Comparison of ENCODE assay signal across 8 cellular contexts in the genomic region with DNA sequence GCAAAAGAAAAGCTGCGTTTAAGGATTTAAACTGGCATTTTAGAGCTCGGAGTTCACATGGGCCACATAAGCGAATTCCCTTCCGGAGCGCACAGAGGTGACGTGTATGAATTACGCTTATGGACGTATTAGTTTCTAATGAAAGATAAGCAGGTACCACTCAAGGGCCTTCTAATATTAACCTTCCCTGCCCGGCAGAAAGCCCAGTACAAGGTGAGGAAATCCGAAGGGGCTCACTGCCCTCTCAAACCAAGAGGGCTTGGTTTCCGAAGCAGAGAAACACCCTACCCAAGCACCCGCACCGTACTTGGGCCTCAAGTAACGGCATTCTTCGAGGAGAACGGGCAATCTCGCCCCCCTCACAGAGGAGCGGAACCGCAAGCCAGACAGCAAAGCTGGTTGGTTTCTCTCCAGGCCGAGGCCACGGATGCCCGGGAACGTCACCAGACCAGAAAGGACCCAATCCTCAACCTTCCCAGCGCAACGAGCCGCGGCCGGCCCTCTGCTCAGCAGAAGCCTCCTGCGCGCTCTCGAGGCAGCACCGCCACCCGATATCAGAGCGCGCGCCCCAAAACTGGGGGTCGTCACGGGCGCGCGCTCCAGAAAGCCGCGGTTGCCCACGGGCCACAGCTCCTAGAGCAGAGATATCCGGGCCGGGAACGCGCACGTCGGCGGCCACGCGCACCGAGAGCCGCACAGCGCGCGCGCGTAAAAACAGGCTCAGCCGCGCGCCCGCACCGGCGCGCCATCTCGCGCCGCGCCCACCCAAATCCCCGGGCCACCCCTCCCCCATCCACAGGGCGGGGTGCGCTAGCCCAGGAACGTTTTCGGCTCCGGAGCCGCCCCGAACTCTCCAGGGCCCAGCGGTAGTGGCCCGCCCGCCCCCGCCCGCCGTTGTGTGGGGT. TPM values are rescaled to one million over a fixed set of nuclear protein-coding genes. Genes with fewer than 3 reads are reported as not detected.
A peak's percentile ranks its signal among the peaks of the same experiment; 100 is the strongest.
DNase-seq lines count a peak whose midpoint lies in the region; ATAC-seq, FAIRE-seq and TF ChIP-seq lines count a peak whose summit lies in the region.

No MANE protein-coding gene starts in this region.

- FAIRE-seq in A204.1 (lab: Jason Lieb, UNC) = peak; percentile 61

- DNase-seq in NCI-H2227 (lab: John Stamatoyannopoulos, UW; ENCODE audit: unreplicated experiment) = peak; percentile 84
- DNase-seq in activated CD4-positive, alpha-beta T cell treated with anti-CD3 and anti-CD28 coated beads, Interleukin-2, amount 50 U/mL, for 1 hour = peak; percentile 79
- DNase-seq in dermis blood vessel endothelial cell = peak; percentile 88
- peak; percentile 84 for DNase-seq in stimulated activated CD4-positive, alpha-beta T cell treated with anti-CD3 and anti-CD28 coated beads, Interleukin-4, amount 100 ng/mL, for 1 hour

- H3K9ac ChIP-seq in liver (ENCODE audit: low read depth in 1 of 2, low read length in 2 of 2) = peak overlapping the region; percentile 70 to 88

- TF ChIP-seq CTCF in liver (IDR thresholded peaks at IDR 0.05; ENCODE audit: low read depth, low read length, missing input control) = no peak

- ATAC-seq in GM18508 (IDR thresholded peaks at IDR 0.05; ENCODE audit: insufficient read depth, unreplicated experiment) (peak; percentile 15), HG03060 (IDR thresholded peaks at IDR 0.05; ENCODE audit: low read depth, unreplicated experiment) (peak; percentile 27)

- H3K27ac ChIP-seq in liver (ENCODE audit: low read depth in 1 of 2, low read length in 2 of 2) = peak overlapping the region; percentile 94 to 95

- no peaks in the 10 kb centered on the region for H3K27me3 ChIP-seq in liver (ENCODE audit: control insufficient read depth in 4 of 4, insufficient read depth in 4 of 4, low read length in 3 of 4)

- peaks cover 2 to 30% (median 26%) of the 10 kb centered on the region in 4 donors for H3K4me1 ChIP-seq in liver (ENCODE audit: control insufficient read depth in 4 of 4, insufficient read depth in 4 of 4, low read length in 3 of 4)

- H3K4me3 ChIP-seq in liver (ENCODE audit: low read depth in 1 of 3, low read length in 3 of 3) = peak overlapping the region; percentile 84 to 98 (median 95)

- no peak for TF ChIP-seq RAD21 in liver (IDR thresholded peaks at IDR 0.05)

- WGBS in liver = under 1% methylated on average over 85 of the region's 85 CpGs

- peaks cover 0 to 12% (median 4%) of the 10 kb centered on the region in 4 donors for H3K36me3 ChIP-seq in liver (ENCODE audit: control insufficient read depth in 4 of 4, insufficient read depth in 3 of 4, low read depth in 1 of 4, low read length in 3 of 4)

- H3K9me3 ChIP-seq in liver (ENCODE audit: control insufficient read depth in 4 of 4, low read length in 3 of 4) = no peaks in the 10 kb centered on the region

TF ChIP-seq in liver, 16 proteins besides CTCF, POLR2A, EP300 and RAD21:
- no peak for TF ChIP-seq EGR1 (IDR thresholded peaks at IDR 0.05; ENCODE audit: low read depth in 2 of 2)
- TF ChIP-seq GABPA (IDR thresholded peaks at IDR 0.05 in 1 of 2, conservative IDR thresholded peaks at IDR 0.05 in 1 of 2) = no peak
- TF ChIP-seq, protein P1, sequence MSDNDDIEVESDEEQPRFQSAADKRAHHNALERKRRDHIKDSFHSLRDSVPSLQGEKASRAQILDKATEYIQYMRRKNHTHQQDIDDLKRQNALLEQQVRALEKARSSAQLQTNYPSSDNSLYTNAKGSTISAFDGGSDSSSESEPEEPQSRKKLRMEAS (IDR thresholded peaks at IDR 0.05) = no peak
- no peak for TF ChIP-seq NR2F2 (IDR thresholded peaks at IDR 0.05)
- TF ChIP-seq, protein P2, sequence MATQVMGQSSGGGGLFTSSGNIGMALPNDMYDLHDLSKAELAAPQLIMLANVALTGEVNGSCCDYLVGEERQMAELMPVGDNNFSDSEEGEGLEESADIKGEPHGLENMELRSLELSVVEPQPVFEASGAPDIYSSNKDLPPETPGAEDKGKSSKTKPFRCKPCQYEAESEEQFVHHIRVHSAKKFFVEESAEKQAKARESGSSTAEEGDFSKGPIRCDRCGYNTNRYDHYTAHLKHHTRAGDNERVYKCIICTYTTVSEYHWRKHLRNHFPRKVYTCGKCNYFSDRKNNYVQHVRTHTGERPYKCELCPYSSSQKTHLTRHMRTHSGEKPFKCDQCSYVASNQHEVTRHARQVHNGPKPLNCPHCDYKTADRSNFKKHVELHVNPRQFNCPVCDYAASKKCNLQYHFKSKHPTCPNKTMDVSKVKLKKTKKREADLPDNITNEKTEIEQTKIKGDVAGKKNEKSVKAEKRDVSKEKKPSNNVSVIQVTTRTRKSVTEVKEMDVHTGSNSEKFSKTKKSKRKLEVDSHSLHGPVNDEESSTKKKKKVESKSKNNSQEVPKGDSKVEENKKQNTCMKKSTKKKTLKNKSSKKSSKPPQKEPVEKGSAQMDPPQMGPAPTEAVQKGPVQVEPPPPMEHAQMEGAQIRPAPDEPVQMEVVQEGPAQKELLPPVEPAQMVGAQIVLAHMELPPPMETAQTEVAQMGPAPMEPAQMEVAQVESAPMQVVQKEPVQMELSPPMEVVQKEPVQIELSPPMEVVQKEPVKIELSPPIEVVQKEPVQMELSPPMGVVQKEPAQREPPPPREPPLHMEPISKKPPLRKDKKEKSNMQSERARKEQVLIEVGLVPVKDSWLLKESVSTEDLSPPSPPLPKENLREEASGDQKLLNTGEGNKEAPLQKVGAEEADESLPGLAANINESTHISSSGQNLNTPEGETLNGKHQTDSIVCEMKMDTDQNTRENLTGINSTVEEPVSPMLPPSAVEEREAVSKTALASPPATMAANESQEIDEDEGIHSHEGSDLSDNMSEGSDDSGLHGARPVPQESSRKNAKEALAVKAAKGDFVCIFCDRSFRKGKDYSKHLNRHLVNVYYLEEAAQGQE (IDR thresholded peaks at IDR 0.05) = no peak
- TF ChIP-seq, protein P3, sequence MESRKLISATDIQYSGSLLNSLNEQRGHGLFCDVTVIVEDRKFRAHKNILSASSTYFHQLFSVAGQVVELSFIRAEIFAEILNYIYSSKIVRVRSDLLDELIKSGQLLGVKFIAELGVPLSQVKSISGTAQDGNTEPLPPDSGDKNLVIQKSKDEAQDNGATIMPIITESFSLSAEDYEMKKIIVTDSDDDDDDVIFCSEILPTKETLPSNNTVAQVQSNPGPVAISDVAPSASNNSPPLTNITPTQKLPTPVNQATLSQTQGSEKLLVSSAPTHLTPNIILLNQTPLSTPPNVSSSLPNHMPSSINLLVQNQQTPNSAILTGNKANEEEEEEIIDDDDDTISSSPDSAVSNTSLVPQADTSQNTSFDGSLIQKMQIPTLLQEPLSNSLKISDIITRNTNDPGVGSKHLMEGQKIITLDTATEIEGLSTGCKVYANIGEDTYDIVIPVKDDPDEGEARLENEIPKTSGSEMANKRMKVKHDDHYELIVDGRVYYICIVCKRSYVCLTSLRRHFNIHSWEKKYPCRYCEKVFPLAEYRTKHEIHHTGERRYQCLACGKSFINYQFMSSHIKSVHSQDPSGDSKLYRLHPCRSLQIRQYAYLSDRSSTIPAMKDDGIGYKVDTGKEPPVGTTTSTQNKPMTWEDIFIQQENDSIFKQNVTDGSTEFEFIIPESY (IDR thresholded peaks at IDR 0.05) = no peak
- no peak for TF ChIP-seq YY1 (IDR thresholded peaks at IDR 0.05)
- no peak for TF ChIP-seq SP1 (IDR thresholded peaks at IDR 0.05)
- no peak for TF ChIP-seq TAF1 (conservative IDR thresholded peaks at IDR 0.05)
- no peak for TF ChIP-seq HNF4G (IDR thresholded peaks at IDR 0.05)
- TF ChIP-seq FOXA2 (IDR thresholded peaks at IDR 0.05) = no peak
- TF ChIP-seq JUND (IDR thresholded peaks at IDR 0.05) = no peak
- TF ChIP-seq HNF4A (conservative IDR thresholded peaks at IDR 0.05) = no peak
- TF ChIP-seq, protein P4, sequence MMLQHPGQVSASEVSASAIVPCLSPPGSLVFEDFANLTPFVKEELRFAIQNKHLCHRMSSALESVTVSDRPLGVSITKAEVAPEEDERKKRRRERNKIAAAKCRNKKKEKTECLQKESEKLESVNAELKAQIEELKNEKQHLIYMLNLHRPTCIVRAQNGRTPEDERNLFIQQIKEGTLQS (IDR thresholded peaks at IDR 0.05) = no peak
- TF ChIP-seq FOXA1 (IDR thresholded peaks at IDR 0.05) = no peak
- TF ChIP-seq RXRA (IDR thresholded peaks at IDR 0.05) = no peak

RNA-seq across cellular contexts. Expression of a gene that starts 0.7 kb away (rescaled TPM):
- 62.0 and 110 TPM in 2 replicates for total RNA-seq in dermis blood vessel endothelial cell
- 10 to 100 TPM; 32.5 to 35.1 TPM for total RNA-seq in liver
- polyA plus RNA-seq in liver = 10 to 100 TPM; 17.3 to 19.0 TPM

RNA-seq across cellular contexts. Expression of a gene that starts 11.4 kb away (rescaled TPM):
- total RNA-seq in dermis blood vessel endothelial cell (485 and 565 TPM in 2 replicates), liver (100 to 1,000 TPM; 192 to 226 TPM)
- polyA plus RNA-seq in liver = 10 to 100 TPM; 58.0 to 97.5 TPM

RNA-seq across cellular contexts. Expression of a gene that starts 27.4 kb away (rescaled TPM):
- 50.2 and 58.4 TPM in 2 replicates for total RNA-seq in dermis blood vessel endothelial cell
- 10 to 100 TPM; 36.4 to 39.6 TPM for total RNA-seq in liver
- 10 to 100 TPM in 1 of 2 donors, 1 to 10 TPM in 1; 8.1 to 18.3 TPM for polyA plus RNA-seq in liver

RNA-seq across cellular contexts. Expression of a gene that starts 39.6 kb away (rescaled TPM):
- 995 and 1,289 TPM in 2 replicates for total RNA-seq in dermis blood vessel endothelial cell
- total RNA-seq in liver = 100 to 1,000 TPM; 134 TPM
- 100 to 1,000 TPM in 1 of 2 donors, 10 to 100 TPM in 1; 87.6 to 172 TPM for polyA plus RNA-seq in liver

Comparison
In these comparisons a context has a peak if more than half of its experiments do, and no peak if none do; other contexts are left out.
1. Peak in every context shown above with its lines: DNase-seq, ATAC-seq, H3K4me3 ChIP-seq and H3K27ac ChIP-seq.